ENCODE assay signal across 25 cellular contexts in the genomic region with DNA sequence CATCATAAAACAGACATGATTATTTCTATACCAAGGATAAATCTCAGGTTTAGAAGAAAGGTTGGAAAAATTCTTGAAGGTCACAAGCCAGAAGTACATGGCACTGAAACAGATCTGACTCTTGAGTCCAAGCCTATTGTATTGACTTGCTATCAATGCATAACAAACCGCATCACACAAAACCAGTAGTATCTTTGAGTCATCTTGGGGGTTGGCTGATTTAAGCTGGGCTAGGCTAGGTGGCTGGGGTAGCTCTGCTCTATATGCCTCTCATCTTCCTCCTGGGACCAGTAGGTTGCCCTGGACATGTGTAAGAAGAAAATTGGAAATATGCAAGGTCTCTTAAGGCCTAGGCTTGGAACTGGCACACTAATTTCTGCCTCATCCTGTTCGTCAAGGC. TPM values are rescaled to one million over a fixed set of nuclear protein-coding genes. Genes with fewer than 3 reads are reported as not detected.
DNase-seq lines count a peak whose midpoint lies in the region; TF ChIP-seq lines count a peak whose summit lies in the region.
"Had no signal": no experiment of that assay in that cellular context is flagged by ENCODE, and none has a peak within 500 bp of the region (broad histone marks: within the 10 kb centered on the region; RNA-seq: fewer than 3 reads in every experiment).

No MANE protein-coding gene starts in this region.

- intact Hi-C loops in thyroid gland (cut with DNase I) = loop anchor here (10.0 kb wide), 1 partner anchor 46 kb away; no protein-coding TSS in a partner anchor

- in situ Hi-C loops in brain microvascular endothelial cell (cut with HindIII; ENCODE audit: low pct_ligation_motif_present, low sequenced_read_pairs) = no loop called here

- DNase-seq in HFFc6 (no peak), brain microvascular endothelial cell (no peak), thyroid gland (no peak), glutamatergic neuron (no peak), islet precursor cell (no peak), dermis blood vessel endothelial cell (no peak)
- DNase-seq: activated CD4-positive, alpha-beta T cell treated with anti-CD3 and anti-CD28 coated beads for 36 hours; activated CD8-positive, alpha-beta memory T cell treated with anti-CD3 and anti-CD28 coated beads for 24 hours; activated naive CD4-positive, alpha-beta T cell; activated T-cell treated with anti-CD3 and anti-CD28 coated beads, Interleukin-2, amount 50 U/mL, for 4 hours; Caco-2; naive thymus-derived CD8-positive, alpha-beta T cell; NCI-H1105; NCI-H2029 treated with DMSO at 0.1 percent for 48 hours; NCI-H2227 treated with DMSO at 0.1 percent for 48 hours; ovary; right cardiac atrium; stimulated activated naive CD8-positive, alpha-beta T cell treated with anti-CD3 and anti-CD28 coated beads, Interleukin-15, Interleukin-2, amounts not matched to agents 100 U/mL and 50 U/mL, for 24 hours; T-helper 2 cell; upper lobe of left lung had no signal

- 96 to 97% methylated on average over 2 of the region's 2 CpGs for WGBS in thyroid gland, 2 donors

- TF ChIP-seq POLR2A in thyroid gland (IDR thresholded peaks at IDR 0.05) = no peak

- TF ChIP-seq CTCF in HFFc6 (IDR thresholded peaks at IDR 0.05) (no peak), brain microvascular endothelial cell (IDR thresholded peaks at IDR 0.05; ENCODE audit: low read depth, low read length, missing control alignments) (no peak), nephron (IDR thresholded peaks at IDR 0.05; ENCODE audit: unreplicated experiment in 3 of 3) (no peak), thyroid gland (IDR thresholded peaks at IDR 0.05) (no peak), glutamatergic neuron (IDR thresholded peaks at IDR 0.05; ENCODE audit: partially characterized antibody, unreplicated experiment) (no peak)

- H3K36me3 ChIP-seq in brain microvascular endothelial cell (replicated peaks) (no peaks in the 10 kb centered on the region), thyroid gland (no peaks in the 10 kb centered on the region)
- H3K36me3 ChIP-seq: BLaER1 treated with 17β-estradiol and CSF1 and Interleukin-3, amounts not matched to agents 10 nM and 100 nM; ovary; upper lobe of left lung had no signal

- H3K4me3 Mint-ChIP-seq in HFFc6 = peak overlapping the region; percentile 63; the same call in 1 of the 2 replicates
- no peak overlapping the region for H3K4me3 Mint-ChIP-seq in nephron
- H3K4me3 Mint-ChIP-seq in glutamatergic neuron (ENCODE audit: unreplicated experiment) = no peak overlapping the region
- H3K4me3 Mint-ChIP-seq: activated CD4-positive, alpha-beta T cell treated with anti-CD3 and anti-CD28 coated beads for 36 hours; activated T-cell treated with anti-CD3 and anti-CD28 coated beads, Interleukin-2, amount 50 U/mL, for 4 hours; dendritic cell treated with granulocyte-macrophage colony-stimulating factor and Interleukin-4, amounts not matched to agents 40 ng/mL and 50 ng/mL, for 4 days; IgD-negative memory B cell; naive thymus-derived CD8-positive, alpha-beta T cell had no signal

- H3K27me3 ChIP-seq in brain microvascular endothelial cell (replicated peaks) (no peaks in the 10 kb centered on the region), thyroid gland (no peaks in the 10 kb centered on the region)
- H3K27me3 ChIP-seq: BLaER1 treated with 17β-estradiol and CSF1 and Interleukin-3, amounts not matched to agents 10 nM and 100 nM; ovary; upper lobe of left lung had no signal

- H3K4me1 Mint-ChIP-seq in HFFc6 (ENCODE audit: low read depth) (peaks cover 90% of the 10 kb centered on the region), nephron (peaks cover 43% of the 10 kb centered on the region), glutamatergic neuron (ENCODE audit: low read depth, unreplicated experiment) (peaks cover 3% of the 10 kb centered on the region)
- H3K4me1 Mint-ChIP-seq: IgD-negative memory B cell; naive thymus-derived CD8-positive, alpha-beta T cell had no signal

- H3K9me3 ChIP-seq in thyroid gland = no peaks in the 10 kb centered on the region
- H3K9me3 ChIP-seq: BLaER1 treated with 17β-estradiol and CSF1 and Interleukin-3, amounts not matched to agents 10 nM and 100 nM; Caco-2; ovary; upper lobe of left lung had no signal

- peaks cover 46 to 54% of the 10 kb centered on the region in 2 donors for H3K4me1 ChIP-seq in thyroid gland
- H3K4me1 ChIP-seq: BLaER1 treated with 17β-estradiol and CSF1 and Interleukin-3, amounts not matched to agents 10 nM and 100 nM; Caco-2; upper lobe of left lung had no signal

- no peaks in the 10 kb centered on the region for H3K9me3 Mint-ChIP-seq in HFFc6
- H3K9me3 Mint-ChIP-seq in nephron = no peaks in the 10 kb centered on the region
- H3K9me3 Mint-ChIP-seq in glutamatergic neuron (ENCODE audit: unreplicated experiment) = peaks cover 2% of the 10 kb centered on the region
- H3K9me3 Mint-ChIP-seq: activated T-cell treated with anti-CD3 and anti-CD28 coated beads, Interleukin-2, amount 50 U/mL, for 4 hours; dendritic cell treated with granulocyte-macrophage colony-stimulating factor and Interleukin-4, amounts not matched to agents 40 ng/mL and 50 ng/mL, for 4 days; IgD-negative memory B cell; naive thymus-derived CD8-positive, alpha-beta T cell had no signal

- no peak overlapping the region for H3K4me3 ChIP-seq in brain microvascular endothelial cell (ENCODE audit: low read depth, low read length)
- no peak overlapping the region for H3K4me3 ChIP-seq in thyroid gland (replicated peaks in 1 of 3)
- H3K4me3 ChIP-seq: BLaER1 treated with 17β-estradiol and CSF1 and Interleukin-3, amounts not matched to agents 10 nM and 100 nM; ovary; SK-N-MC; upper lobe of left lung had no signal

- H3K36me3 Mint-ChIP-seq in HFFc6 (ENCODE audit: low read depth) = peaks cover 13% of the 10 kb centered on the region
- no peaks in the 10 kb centered on the region for H3K36me3 Mint-ChIP-seq in nephron (ENCODE audit: low read depth)
- no peaks in the 10 kb centered on the region for H3K36me3 Mint-ChIP-seq in glutamatergic neuron (ENCODE audit: unreplicated experiment)
- H3K36me3 Mint-ChIP-seq: IgD-negative memory B cell; naive thymus-derived CD8-positive, alpha-beta T cell had no signal

- H3K27ac ChIP-seq in brain microvascular endothelial cell = peak overlapping the region; percentile 95
- peak overlapping the region; percentile 86 to 99 (median 88) for H3K27ac ChIP-seq in thyroid gland
- H3K27ac ChIP-seq: BLaER1 treated with 17β-estradiol and CSF1 and Interleukin-3, amounts not matched to agents 10 nM and 100 nM; SK-N-MC had no signal

- peak overlapping the region; percentile 98 for H3K27ac Mint-ChIP-seq in HFFc6
- peak overlapping the region in 2 of 3 experiments; percentile 57 to 89 for H3K27ac Mint-ChIP-seq in nephron
- H3K27ac Mint-ChIP-seq in glutamatergic neuron (ENCODE audit: unreplicated experiment) = no peak overlapping the region
- H3K27ac Mint-ChIP-seq: activated CD4-positive, alpha-beta T cell treated with anti-CD3 and anti-CD28 coated beads for 36 hours; dendritic cell treated with granulocyte-macrophage colony-stimulating factor and Interleukin-4, amounts not matched to agents 40 ng/mL and 50 ng/mL, for 4 days; IgD-negative memory B cell; naive thymus-derived CD8-positive, alpha-beta T cell had no signal

- H3K27me3 Mint-ChIP-seq in HFFc6 (ENCODE audit: insufficient read depth) = no peaks in the 10 kb centered on the region; the same call in 1 of the 2 replicates
- no peaks in the 10 kb centered on the region for H3K27me3 Mint-ChIP-seq in nephron (ENCODE audit: low read depth)
- H3K27me3 Mint-ChIP-seq in glutamatergic neuron (ENCODE audit: unreplicated experiment) = peaks cover 6% of the 10 kb centered on the region
- H3K27me3 Mint-ChIP-seq: dendritic cell treated with granulocyte-macrophage colony-stimulating factor and Interleukin-4, amounts not matched to agents 40 ng/mL and 50 ng/mL, for 4 days had no signal

RNA-seq across cellular contexts. Expression of a gene that starts 37.0 kb away (rescaled TPM):
- total RNA-seq in HFFc6 (2021; fragmentation: NEBNext Ultra II Directional; extraction: Animal tissue kit (Norgen Biotek cat#: 25700)) = 10 to 100 TPM; 23.1 to 30.3 (median 28.9) TPM
- 10 to 100 TPM; 19.6 to 38.9 (median 27.9) TPM for total RNA-seq in thyroid gland
- total RNA-seq in glutamatergic neuron (ENCODE audit: unreplicated experiment) = 4.0 TPM
- 8.1 and 9.0 TPM in 2 replicates for total RNA-seq in dermis blood vessel endothelial cell

RNA-seq across cellular contexts. Expression of a gene that starts 58.4 kb away (rescaled TPM):
- total RNA-seq in HFFc6 (2021; fragmentation: NEBNext Ultra II Directional; extraction: Animal tissue kit (Norgen Biotek cat#: 25700)) = 10 to 100 TPM; 32.6 to 46.8 (median 43.0) TPM
- total RNA-seq in thyroid gland (10 to 100 TPM; 11.0 to 16.2 (median 13.3) TPM), glutamatergic neuron (ENCODE audit: unreplicated experiment) (15.3 TPM), dermis blood vessel endothelial cell (16.2 and 22.4 TPM in 2 replicates)
